Comparison of ENCODE assay signal across 11 cellular contexts in the genomic region with DNA sequence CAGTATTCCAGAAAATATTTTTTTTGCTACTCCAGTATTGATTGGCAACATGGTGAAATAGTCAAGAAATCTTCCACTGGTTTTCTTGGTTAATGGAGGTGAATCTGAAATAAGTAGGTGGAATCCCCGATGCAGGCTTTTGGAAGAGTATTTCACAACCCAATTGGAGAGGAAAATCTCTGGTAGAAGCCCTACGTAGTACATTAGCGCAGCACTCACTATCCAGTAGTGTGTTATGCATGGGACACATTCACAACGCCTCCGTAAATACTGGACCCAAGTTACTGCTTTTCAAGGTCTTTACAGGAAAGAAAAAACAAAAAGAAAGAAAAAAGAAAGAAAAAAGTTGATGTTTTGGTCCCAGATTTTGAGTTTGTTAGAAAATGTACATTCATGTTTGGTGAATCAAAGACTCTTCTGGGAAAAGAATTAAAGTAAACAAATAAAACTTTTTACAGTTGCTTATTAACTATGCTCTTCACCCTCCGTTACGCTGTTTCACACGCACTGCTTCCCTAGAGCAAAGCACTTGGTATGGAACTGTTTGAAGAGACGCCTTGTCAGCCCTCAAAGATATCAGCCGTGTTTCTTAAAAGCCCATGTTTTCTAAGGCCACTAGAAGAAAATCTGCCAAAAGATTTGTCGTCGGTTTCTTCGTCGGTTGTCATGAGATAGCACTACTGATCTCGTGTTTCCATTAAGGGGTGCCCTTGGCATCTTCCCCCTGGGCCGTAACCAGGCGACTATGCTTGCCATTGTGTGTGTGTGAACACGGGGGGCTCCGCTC.
DNase-seq lines count a peak whose midpoint lies in the region; ATAC-seq, FAIRE-seq and TF ChIP-seq lines count a peak whose summit lies in the region.
"Had no signal": no experiment of that assay in that cellular context is flagged by ENCODE, and none has a peak within 500 bp of the region (broad histone marks: within the 10 kb centered on the region; RNA-seq: fewer than 3 reads in every experiment).

No MANE protein-coding gene starts in this region.

- H3K9me3 ChIP-seq in heart left ventricle: no peaks in the 10 kb centered on the region
- no peaks in the 10 kb centered on the region for H3K9me3 ChIP-seq in right cardiac atrium (ENCODE audit: control insufficient read depth, low read length)
- H3K9me3 ChIP-seq in mesodermal cell (ENCODE audit: control insufficient read depth, low read length): no peaks in the 10 kb centered on the region
- no peaks in the 10 kb centered on the region for H3K9me3 ChIP-seq in upper lobe of left lung

- H3K4me1 ChIP-seq in heart left ventricle (peaks cover 0 to 9% (median 0%) of the 10 kb centered on the region in 12 donors), right cardiac atrium (ENCODE audit: control insufficient read depth, insufficient read depth, low read length) (no peaks in the 10 kb centered on the region), mesodermal cell (ENCODE audit: control insufficient read depth, insufficient read depth, low read length, poor library complexity, severe bottlenecking) (no peaks in the 10 kb centered on the region), upper lobe of left lung (peaks cover 3 to 16% (median 8%) of the 10 kb centered on the region in 4 donors)

- H3K27ac ChIP-seq in heart left ventricle (no peak overlapping the region), right cardiac atrium (ENCODE audit: low read length) (no peak overlapping the region), mesodermal cell (ENCODE audit: low read depth, low read length, severe bottlenecking) (no peak overlapping the region), upper lobe of left lung (no peak overlapping the region)
- H3K27ac ChIP-seq: C4-2B, HL-60 had no signal

- H3K36me3 ChIP-seq in heart left ventricle: no peaks in the 10 kb centered on the region
- no peaks in the 10 kb centered on the region for H3K36me3 ChIP-seq in bronchial epithelial cell (ENCODE audit: control insufficient read depth, insufficient read depth, low read length)
- no peaks in the 10 kb centered on the region for H3K36me3 ChIP-seq in mesodermal cell (ENCODE audit: control insufficient read depth, insufficient read depth, low read length)
- no peaks in the 10 kb centered on the region for H3K36me3 ChIP-seq in upper lobe of left lung

- TF ChIP-seq CTCF in heart left ventricle (IDR thresholded peaks at IDR 0.05) (no peak), bronchial epithelial cell (IDR thresholded peaks at IDR 0.05; ENCODE audit: insufficient read depth, low read length, severe bottlenecking) (no peak), upper lobe of left lung (IDR thresholded peaks at IDR 0.05) (no peak)

- H3K27me3 ChIP-seq in heart left ventricle (peaks cover 0 to 65% (median 29%) of the 10 kb centered on the region in 9 donors), right cardiac atrium (ENCODE audit: control insufficient read depth, insufficient read depth) (peaks cover 3% of the 10 kb centered on the region), bronchial epithelial cell (ENCODE audit: control insufficient read depth, insufficient read depth, low read length) (no peaks in the 10 kb centered on the region), upper lobe of left lung (peaks cover 0 to 12% (median 6%) of the 10 kb centered on the region in 4 donors)

- TF ChIP-seq EP300 in upper lobe of left lung (IDR thresholded peaks at IDR 0.05): no peak

- no peak for TF ChIP-seq POLR2A in heart left ventricle (IDR thresholded peaks at IDR 0.05)
- no peak for TF ChIP-seq POLR2A in upper lobe of left lung (IDR thresholded peaks at IDR 0.05)
- no peak for TF ChIP-seq POLR2A in erythroblast (IDR thresholded peaks at IDR 0.05; ENCODE audit: low read length)

- no peak for ATAC-seq in heart left ventricle
- ATAC-seq in right cardiac atrium: no peak
- ATAC-seq in upper lobe of left lung (ENCODE audit: low FRiP score in 2 of 2): no peak
- ATAC-seq in GM21737 (IDR thresholded peaks at IDR 0.05; ENCODE audit: unreplicated experiment): no peak

- 42 to 52% (median 44%) methylated on average over 19 of the region's 19 CpGs for WGBS in heart left ventricle, 4 donors
- 35% methylated on average over 19 of the region's 19 CpGs for WGBS in right cardiac atrium
- 83 to 86% methylated on average over 15 to 17 of the region's 19 CpGs for WGBS in mesodermal cell (ENCODE audit: insufficient coverage in 2 of 2), 2 experiments
- 48 to 52% methylated on average over 19 of the region's 19 CpGs for WGBS in upper lobe of left lung, 2 donors

- intact Hi-C loops in heart left ventricle (cut with DNase I): no loop called here
- intact Hi-C loops in right cardiac atrium (cut with DNase I): no loop called here

- FAIRE-seq in bronchial epithelial cell (lab: Jason Lieb, UNC): no peak

- peak overlapping the region in 8 of 12 donors; percentile 32 to 57 (median 45) for H3K4me3 ChIP-seq in heart left ventricle
- no peak overlapping the region for H3K4me3 ChIP-seq in right cardiac atrium (ENCODE audit: low read length)
- peak overlapping the region; percentile 41 for H3K4me3 ChIP-seq in bronchial epithelial cell (ENCODE audit: low read depth, low read length)
- H3K4me3 ChIP-seq in mesodermal cell (ENCODE audit: extremely low read depth, insufficient read depth, low read length, poor library complexity, severe bottlenecking): peak overlapping the region; percentile 29
- peak overlapping the region in 3 of 4 donors; percentile 39 to 51 (median 50) for H3K4me3 ChIP-seq in upper lobe of left lung

- DNase-seq in heart left ventricle (no peak), right cardiac atrium (no peak), bronchial epithelial cell (ENCODE audit: low read depth) (no peak), upper lobe of left lung (no peak), erythroblast (lab: John Stamatoyannopoulos, UW) (no peak), NCI-H1048 (lab: John Stamatoyannopoulos, UW) (no peak)
- DNase-seq: Right ventricle myocardium superior had no signal
